In the genomic region with DNA sequence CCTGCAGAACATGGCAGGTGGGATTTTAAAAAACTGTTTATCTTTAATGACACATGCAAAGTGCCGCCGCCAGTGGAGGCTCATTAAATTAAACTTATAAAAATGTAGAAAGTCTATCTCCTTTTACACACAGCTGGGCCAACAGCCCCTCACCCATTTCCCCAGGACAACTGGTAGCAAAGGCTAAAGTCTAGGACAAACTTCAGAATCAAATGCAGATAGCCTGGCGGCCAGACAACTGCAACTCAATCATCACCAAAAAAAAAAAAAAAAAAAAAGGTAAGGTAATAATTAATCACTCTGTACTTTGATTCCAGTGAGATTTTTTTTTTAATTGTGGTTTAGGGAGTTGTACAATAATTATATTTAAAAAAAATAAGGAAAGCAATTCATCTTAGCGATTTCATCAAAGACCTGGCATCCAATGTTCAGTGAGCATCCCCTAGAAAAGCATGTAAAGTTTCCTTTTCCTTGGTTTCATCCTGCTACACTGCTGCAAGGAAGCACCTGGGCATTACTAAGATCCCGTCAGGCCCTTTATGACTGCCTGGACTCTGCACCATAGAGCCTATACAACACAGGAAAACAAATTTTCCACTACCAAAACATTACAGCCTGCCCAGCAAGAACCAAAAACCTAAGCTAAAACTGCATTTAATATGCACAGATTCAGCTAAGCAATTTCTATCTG, we compare ENCODE assay signal across 16 cellular contexts.
"Had no signal": no experiment of that assay in that cellular context is flagged by ENCODE, and none has a peak within 500 bp of the region (broad histone marks: within the 10 kb centered on the region; RNA-seq: fewer than 3 reads in every experiment).

No MANE protein-coding gene starts in this region.

- H3K4me3 ChIP-seq: adrenal gland, coronary artery, esophagus squamous epithelium, heart right ventricle, lower lobe of right lung, stomach, thyroid gland had no signal

- H3K36me3 ChIP-seq: adrenal gland, thyroid gland had no signal

- DNase-seq: activated CD4-positive, alpha-beta T cell treated with anti-CD3 and anti-CD28 coated beads, Interleukin-2, amount 50 U/mL, for 1 hour; activated naive CD4-positive, alpha-beta T cell treated with anti-CD3 and anti-CD28 coated beads, Interleukin-2, amount 50 U/mL, for 16 hours; caudate nucleus; esophagus squamous epithelium; foreskin fibroblast; heart right ventricle; islet precursor cell; lower lobe of right lung; natural killer cell; nucleus accumbens; stomach; T-helper 17 cell; thyroid gland had no signal

- H3K27me3 ChIP-seq: adrenal gland, esophagus squamous epithelium, heart right ventricle, stomach, thyroid gland had no signal

- FAIRE-seq: TTC549 had no signal

- H3K9me3 ChIP-seq: adrenal gland, esophagus squamous epithelium, heart right ventricle, lower lobe of right lung, stomach, thyroid gland had no signal

- H3K27ac ChIP-seq: adrenal gland, coronary artery, lower lobe of right lung had no signal

- ATAC-seq: lower lobe of right lung, natural killer cell, T-helper 17 cell had no signal
